27 cellular contexts compared by ENCODE assay signal in genomic region chr4:156118821-156119220, GRCh38.
"Had no signal": no experiment of that assay in that cellular context is flagged by ENCODE, and none has a peak within 500 bp of the region (broad histone marks: within the 10 kb centered on the region; RNA-seq: fewer than 3 reads in every experiment).

No MANE protein-coding gene starts in this region.

- H2AFZ ChIP-seq: hepatocyte had no signal

- H3K27ac ChIP-seq: colonic mucosa, epithelial cell of prostate, gastroesophageal sphincter, heart left ventricle, hepatocyte, left lung, prostate gland, skin epidermis, thyroid gland, vagina had no signal

- H3K9me3 ChIP-seq: colonic mucosa, gastroesophageal sphincter, left lung, prostate gland, thyroid gland, vagina had no signal

- H3K36me3 ChIP-seq: colonic mucosa, gastroesophageal sphincter, heart left ventricle, left lung, prostate gland, thyroid gland, vagina had no signal

- H3K4me3 Mint-ChIP-seq: dendritic cell treated with granulocyte-macrophage colony-stimulating factor and Interleukin-4, amounts not matched to agents 40 ng/mL and 50 ng/mL, for 4 days; endodermal cell; naive thymus-derived CD4-positive, alpha-beta T cell; nephron; stimulated activated naive CD8-positive, alpha-beta T cell treated with anti-CD3 and anti-CD28 coated beads, Interleukin-15, amount 100 ng/mL, for 72 hours had no signal

- DNase-seq: colonic mucosa; effector CD8-positive, alpha-beta T cell; endodermal cell; foreskin fibroblast; heart left ventricle; left cardiac atrium; left lung; mesendoderm; midbrain; naive thymus-derived CD4-positive, alpha-beta T cell; nucleus accumbens; right cardiac atrium; stimulated activated CD4-positive, alpha-beta T cell treated with anti-CD3 and anti-CD28 coated beads, Interleukin-15, amount 100 ng/mL, for 24 hours; stimulated activated CD4-positive, alpha-beta T cell treated with anti-CD3 and anti-CD28 coated beads, Interleukin-2, amount 100 ng/mL, for 48 hours; stimulated activated CD8-positive, alpha-beta memory T cell treated with anti-CD3 and anti-CD28 coated beads, Interleukin-4, amount 100 ng/mL, for 48 hours; stimulated activated naive CD4-positive, alpha-beta T cell; stimulated activated naive CD8-positive, alpha-beta T cell treated with anti-CD3 and anti-CD28 coated beads, Interleukin-15, amount 100 ng/mL, for 72 hours; thyroid gland had no signal

- ATAC-seq: esophagus mucosa; gastroesophageal sphincter; heart left ventricle; left cardiac atrium; left lung; naive thymus-derived CD4-positive, alpha-beta T cell; right cardiac atrium; stimulated activated naive CD8-positive, alpha-beta T cell treated with anti-CD3 and anti-CD28 coated beads, Interleukin-15, amount 100 ng/mL, for 72 hours had no signal

- H3K27ac Mint-ChIP-seq: dendritic cell treated with granulocyte-macrophage colony-stimulating factor and Interleukin-4, amounts not matched to agents 40 ng/mL and 50 ng/mL, for 4 days; endodermal cell; naive thymus-derived CD4-positive, alpha-beta T cell; nephron; stimulated activated naive CD8-positive, alpha-beta T cell treated with anti-CD3 and anti-CD28 coated beads, Interleukin-15, amount 100 ng/mL, for 72 hours had no signal

- H3K36me3 Mint-ChIP-seq: naive thymus-derived CD4-positive, alpha-beta T cell had no signal

- H3K4me1 ChIP-seq: colonic mucosa, heart left ventricle, left lung, prostate gland, thyroid gland, vagina had no signal

- H3K4me2 ChIP-seq: hepatocyte had no signal

- H3K27me3 Mint-ChIP-seq: dendritic cell treated with granulocyte-macrophage colony-stimulating factor and Interleukin-4, amounts not matched to agents 40 ng/mL and 50 ng/mL, for 4 days; naive thymus-derived CD4-positive, alpha-beta T cell; stimulated activated naive CD8-positive, alpha-beta T cell treated with anti-CD3 and anti-CD28 coated beads, Interleukin-15, amount 100 ng/mL, for 72 hours had no signal

- H3K27me3 ChIP-seq: colonic mucosa, gastroesophageal sphincter, heart left ventricle, hepatocyte, left lung, thyroid gland, vagina had no signal

- H3K9me3 Mint-ChIP-seq: dendritic cell treated with granulocyte-macrophage colony-stimulating factor and Interleukin-4, amounts not matched to agents 40 ng/mL and 50 ng/mL, for 4 days; endodermal cell had no signal

- H3K79me2 ChIP-seq: hepatocyte had no signal

- H3K4me1 Mint-ChIP-seq: endodermal cell; naive thymus-derived CD4-positive, alpha-beta T cell; stimulated activated naive CD8-positive, alpha-beta T cell treated with anti-CD3 and anti-CD28 coated beads, Interleukin-15, amount 100 ng/mL, for 72 hours had no signal

- H3K4me3 ChIP-seq: colonic mucosa, gastroesophageal sphincter, heart left ventricle, hepatocyte, left lung, prostate gland, skin epidermis, thyroid gland, vagina had no signal
